In genomic region chr6:154303642-154304041, GRCh38 we compare ENCODE assay signal across 1 cellular context. TPM values are rescaled to one million over a fixed set of nuclear protein-coding genes. Genes with fewer than 3 reads are reported as not detected.
"Had no signal": no experiment of that assay in that cellular context is flagged by ENCODE, and none has a peak within 500 bp of the region (broad histone marks: within the 10 kb centered on the region; RNA-seq: fewer than 3 reads in every experiment).

No MANE protein-coding gene starts in this region.

RNA-seq across cellular contexts. Expression of gene IPCEF1, which starts 53.0 kb away (rescaled TPM):
- polyA plus RNA-seq: hepatocyte had no signal
